ENCODE assay signal across 19 cellular contexts in the genomic region with DNA sequence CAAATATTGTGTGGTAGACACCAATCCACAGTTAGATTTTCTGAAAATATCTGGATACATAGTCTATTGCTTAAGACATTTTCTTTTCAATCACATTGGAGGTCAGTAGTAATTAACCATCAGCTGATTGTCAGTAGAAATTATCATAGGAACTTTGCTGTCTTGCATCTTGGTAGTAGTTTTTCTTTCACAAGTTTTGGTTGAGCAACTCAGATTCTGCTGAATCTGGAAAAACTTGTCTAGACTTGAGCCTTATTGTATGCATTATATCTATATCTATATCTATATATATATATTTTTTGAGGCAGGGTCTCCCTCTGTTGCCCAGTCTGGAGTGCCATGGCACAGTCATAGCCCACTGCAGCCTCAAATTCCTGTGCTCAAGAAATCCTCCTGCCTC.
"Had no signal": no experiment of that assay in that cellular context is flagged by ENCODE, and none has a peak within 500 bp of the region (broad histone marks: within the 10 kb centered on the region; RNA-seq: fewer than 3 reads in every experiment).

No MANE protein-coding gene starts in this region.

- H3K9me3 ChIP-seq: esophagus muscularis mucosa, lower lobe of right lung, neutrophil, right atrium auricular region, upper lobe of left lung had no signal

- H3K27ac Mint-ChIP-seq: activated CD8-positive, alpha-beta T cell treated with anti-CD3 and anti-CD28 coated beads for 36 hours; activated T-helper 1 cell treated with anti-CD3 and anti-CD28 coated beads, Interleukin-12 subunit alpha, Interleukin-12 subunit beta, Interleukin-2, Interleukin-4 antibody, amounts not matched to agents 30 ng/mL and 10 ng/mL and 1 ng/mL, durations not matched to agents 14 hours and 24 hours and 36 hours; stimulated activated memory B cell treated with anti-CD40 and anti-IgM and Interleukin-4, amounts not matched to agents 10 μg/mL and 1 μg/mL and 100 μg/mL, for 72 hours had no signal

- H3K27ac ChIP-seq: neutrophil, right atrium auricular region, WERI-Rb-1 had no signal

- H3K27me3 Mint-ChIP-seq: activated CD4-positive, alpha-beta T cell treated with anti-CD3 and anti-CD28 coated beads for 36 hours; stimulated activated memory B cell treated with anti-CD40 and anti-IgM and Interleukin-4, amounts not matched to agents 10 μg/mL and 1 μg/mL and 100 μg/mL, for 72 hours; T-cell had no signal

- H3K9me3 Mint-ChIP-seq: activated CD8-positive, alpha-beta T cell treated with anti-CD3 and anti-CD28 coated beads for 36 hours; activated naive CD8-positive, alpha-beta T cell treated with anti-CD3 and anti-CD28 coated beads, Interleukin-2, amount 50 U/mL, for 24 hours; activated T-helper 1 cell treated with anti-CD3 and anti-CD28 coated beads, Interleukin-12 subunit alpha, Interleukin-12 subunit beta, Interleukin-2, Interleukin-4 antibody, amounts not matched to agents 30 ng/mL and 10 ng/mL and 1 ng/mL, durations not matched to agents 14 hours and 24 hours and 36 hours; stimulated activated memory B cell treated with anti-CD40 and anti-IgM and Interleukin-4, amounts not matched to agents 10 μg/mL and 1 μg/mL and 100 μg/mL, for 72 hours; T-cell had no signal

- H3K27me3 ChIP-seq: esophagus muscularis mucosa, neutrophil, right atrium auricular region, upper lobe of left lung had no signal

- FAIRE-seq: small intestine had no signal

- H3K4me3 Mint-ChIP-seq: activated CD4-positive, alpha-beta T cell treated with anti-CD3 and anti-CD28 coated beads for 36 hours; activated CD8-positive, alpha-beta T cell treated with anti-CD3 and anti-CD28 coated beads for 36 hours; activated T-helper 1 cell treated with anti-CD3 and anti-CD28 coated beads, Interleukin-12 subunit alpha, Interleukin-12 subunit beta, Interleukin-2, Interleukin-4 antibody, amounts not matched to agents 30 ng/mL and 10 ng/mL and 1 ng/mL, durations not matched to agents 14 hours and 24 hours and 36 hours; stimulated activated memory B cell treated with anti-CD40 and anti-IgM and Interleukin-4, amounts not matched to agents 10 μg/mL and 1 μg/mL and 100 μg/mL, for 72 hours; T-cell had no signal

- DNase-seq: activated CD8-positive, alpha-beta T cell treated with anti-CD3 and anti-CD28 coated beads for 36 hours; activated naive CD4-positive, alpha-beta T cell; activated naive CD8-positive, alpha-beta T cell treated with anti-CD3 and anti-CD28 coated beads, Interleukin-2, amount 50 U/mL, for 24 hours; cerebellar nuclear complex; hippocampal formation; lower lobe of right lung; naive B cell; small intestine; substantia nigra; T-cell; T1000; upper lobe of left lung; WERI-Rb-1 had no signal

- H3K4me3 ChIP-seq: esophagus muscularis mucosa, right atrium auricular region had no signal
